ENCODE assay signal across 16 cellular contexts in genomic region chr5:10021248-10021647, GRCh38.
"Had no signal": no experiment of that assay in that cellular context is flagged by ENCODE, and none has a peak within 500 bp of the region (broad histone marks: within the 10 kb centered on the region; RNA-seq: fewer than 3 reads in every experiment).

No MANE protein-coding gene starts in this region.

- H3K27ac ChIP-seq: breast epithelium, gastrocnemius medialis, heart left ventricle, lower lobe of right lung, parathyroid adenoma, stomach, thoracic aorta had no signal

- H3K4me3 ChIP-seq: breast epithelium, gastrocnemius medialis, heart left ventricle, lower lobe of right lung, stomach, thoracic aorta had no signal

- H3K79me2 ChIP-seq: parathyroid adenoma had no signal

- H3K4me3 Mint-ChIP-seq: activated CD4-positive, alpha-beta T cell treated with anti-CD3 and anti-CD28 coated beads, Interleukin-2, amount 10 ng/mL, durations not matched to agents 7 days and 5 days; activated naive CD8-positive, alpha-beta T cell treated with anti-CD3 and anti-CD28 coated beads, Interleukin-2, amount 10 ng/mL, durations not matched to agents 7 days and 5 days; neural crest cell had no signal

- H3K9me3 ChIP-seq: lower lobe of right lung, thoracic aorta had no signal

- H2AFZ ChIP-seq: parathyroid adenoma had no signal

- H3K27ac Mint-ChIP-seq: activated CD4-positive, alpha-beta T cell treated with anti-CD3 and anti-CD28 coated beads, Interleukin-2, amount 10 ng/mL, durations not matched to agents 7 days and 5 days; activated naive CD8-positive, alpha-beta T cell treated with anti-CD3 and anti-CD28 coated beads, Interleukin-2, amount 10 ng/mL, durations not matched to agents 7 days and 5 days had no signal

- H3K4me1 Mint-ChIP-seq: activated CD4-positive, alpha-beta T cell treated with anti-CD3 and anti-CD28 coated beads, Interleukin-2, amount 10 ng/mL, durations not matched to agents 7 days and 5 days; activated naive CD8-positive, alpha-beta T cell treated with anti-CD3 and anti-CD28 coated beads, Interleukin-2, amount 10 ng/mL, durations not matched to agents 7 days and 5 days had no signal

- H3K4me1 ChIP-seq: breast epithelium, gastrocnemius medialis, heart left ventricle, lower lobe of right lung, parathyroid adenoma, stomach had no signal

- DNase-seq: activated CD4-positive, alpha-beta T cell treated with anti-CD3 and anti-CD28 coated beads, Interleukin-2, amount 10 ng/mL, durations not matched to agents 7 days and 5 days; activated CD8-positive, alpha-beta memory T cell treated with anti-CD3 and anti-CD28 coated beads, Interleukin-2, amount 50 U/mL, for 48 hours; activated naive CD8-positive, alpha-beta T cell treated with anti-CD3 and anti-CD28 coated beads, Interleukin-2, amount 10 ng/mL, durations not matched to agents 7 days and 5 days; anterior cingulate cortex; gastrocnemius medialis; heart left ventricle; left colon; lower lobe of right lung; stimulated activated CD4-positive, alpha-beta T cell treated with anti-CD3 and anti-CD28 coated beads, Interleukin-12 subunit alpha, Interleukin-12 subunit beta, amount 100 ng/mL, for 4 hours; stimulated activated CD4-positive, alpha-beta T cell treated with anti-CD3 and anti-CD28 coated beads, Interleukin-2, amount 100 ng/mL, for 24 hours; stomach; SW 1271 had no signal

- H3K27me3 Mint-ChIP-seq: activated CD4-positive, alpha-beta T cell treated with anti-CD3 and anti-CD28 coated beads, Interleukin-2, amount 10 ng/mL, durations not matched to agents 7 days and 5 days; activated naive CD8-positive, alpha-beta T cell treated with anti-CD3 and anti-CD28 coated beads, Interleukin-2, amount 10 ng/mL, durations not matched to agents 7 days and 5 days had no signal

- H3K36me3 Mint-ChIP-seq: activated naive CD8-positive, alpha-beta T cell treated with anti-CD3 and anti-CD28 coated beads, Interleukin-2, amount 10 ng/mL, durations not matched to agents 7 days and 5 days had no signal

- H3K9ac ChIP-seq: parathyroid adenoma had no signal

- ATAC-seq: gastrocnemius medialis, heart left ventricle, left colon, lower lobe of right lung had no signal

- H3K36me3 ChIP-seq: breast epithelium, gastrocnemius medialis, heart left ventricle, lower lobe of right lung, stomach, thoracic aorta had no signal

- H3K27me3 ChIP-seq: breast epithelium, gastrocnemius medialis, heart left ventricle, stomach had no signal

- H3K9me3 Mint-ChIP-seq: activated naive CD8-positive, alpha-beta T cell treated with anti-CD3 and anti-CD28 coated beads, Interleukin-2, amount 10 ng/mL, durations not matched to agents 7 days and 5 days had no signal
